1 cellular context compared by ENCODE assay signal in the genomic region with DNA sequence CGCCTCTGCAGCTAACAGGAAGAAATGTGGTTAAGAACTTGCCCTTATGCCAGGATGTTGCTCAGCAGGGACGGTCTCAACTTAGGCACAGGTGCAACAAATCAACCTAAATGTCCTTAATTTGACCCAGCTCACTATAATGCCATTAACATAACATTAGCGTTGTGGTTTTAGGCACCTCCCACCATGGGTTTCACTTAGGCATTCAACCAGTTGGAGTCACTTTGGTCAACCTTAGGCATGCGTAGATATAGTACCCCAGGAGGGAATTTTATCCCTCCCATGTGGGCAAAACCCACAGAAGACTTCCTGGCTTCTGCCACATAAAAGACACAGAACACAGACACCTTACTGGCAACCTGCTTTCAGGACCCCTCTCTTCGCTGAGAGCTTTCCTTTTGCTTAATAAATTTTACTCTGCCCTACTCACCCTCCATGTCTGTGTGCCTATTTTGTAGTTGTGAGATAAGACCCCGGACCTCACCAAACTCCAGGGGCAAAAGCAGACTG.
TF ChIP-seq lines count a peak whose summit lies in the region.

No MANE protein-coding gene starts in this region.

TF ChIP-seq in GM12878, 131 proteins besides CTCF, POLR2A, EP300 and RAD21:
- TF ChIP-seq, protein P1, sequence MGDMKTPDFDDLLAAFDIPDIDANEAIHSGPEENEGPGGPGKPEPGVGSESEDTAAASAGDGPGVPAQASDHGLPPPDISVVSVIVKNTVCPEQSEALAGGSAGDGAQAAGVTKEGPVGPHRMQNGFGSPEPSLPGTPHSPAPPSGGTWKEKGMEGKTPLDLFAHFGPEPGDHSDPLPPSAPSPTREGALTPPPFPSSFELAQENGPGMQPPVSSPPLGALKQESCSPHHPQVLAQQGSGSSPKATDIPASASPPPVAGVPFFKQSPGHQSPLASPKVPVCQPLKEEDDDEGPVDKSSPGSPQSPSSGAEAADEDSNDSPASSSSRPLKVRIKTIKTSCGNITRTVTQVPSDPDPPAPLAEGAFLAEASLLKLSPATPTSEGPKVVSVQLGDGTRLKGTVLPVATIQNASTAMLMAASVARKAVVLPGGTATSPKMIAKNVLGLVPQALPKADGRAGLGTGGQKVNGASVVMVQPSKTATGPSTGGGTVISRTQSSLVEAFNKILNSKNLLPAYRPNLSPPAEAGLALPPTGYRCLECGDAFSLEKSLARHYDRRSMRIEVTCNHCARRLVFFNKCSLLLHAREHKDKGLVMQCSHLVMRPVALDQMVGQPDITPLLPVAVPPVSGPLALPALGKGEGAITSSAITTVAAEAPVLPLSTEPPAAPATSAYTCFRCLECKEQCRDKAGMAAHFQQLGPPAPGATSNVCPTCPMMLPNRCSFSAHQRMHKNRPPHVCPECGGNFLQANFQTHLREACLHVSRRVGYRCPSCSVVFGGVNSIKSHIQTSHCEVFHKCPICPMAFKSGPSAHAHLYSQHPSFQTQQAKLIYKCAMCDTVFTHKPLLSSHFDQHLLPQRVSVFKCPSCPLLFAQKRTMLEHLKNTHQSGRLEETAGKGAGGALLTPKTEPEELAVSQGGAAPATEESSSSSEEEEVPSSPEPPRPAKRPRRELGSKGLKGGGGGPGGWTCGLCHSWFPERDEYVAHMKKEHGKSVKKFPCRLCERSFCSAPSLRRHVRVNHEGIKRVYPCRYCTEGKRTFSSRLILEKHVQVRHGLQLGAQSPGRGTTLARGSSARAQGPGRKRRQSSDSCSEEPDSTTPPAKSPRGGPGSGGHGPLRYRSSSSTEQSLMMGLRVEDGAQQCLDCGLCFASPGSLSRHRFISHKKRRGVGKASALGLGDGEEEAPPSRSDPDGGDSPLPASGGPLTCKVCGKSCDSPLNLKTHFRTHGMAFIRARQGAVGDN (IDR thresholded peaks at IDR 0.05) = 0 out of 2 replicates have a peak, but pooled peaks have one; percentile 25
- TF ChIP-seq, protein P2, sequence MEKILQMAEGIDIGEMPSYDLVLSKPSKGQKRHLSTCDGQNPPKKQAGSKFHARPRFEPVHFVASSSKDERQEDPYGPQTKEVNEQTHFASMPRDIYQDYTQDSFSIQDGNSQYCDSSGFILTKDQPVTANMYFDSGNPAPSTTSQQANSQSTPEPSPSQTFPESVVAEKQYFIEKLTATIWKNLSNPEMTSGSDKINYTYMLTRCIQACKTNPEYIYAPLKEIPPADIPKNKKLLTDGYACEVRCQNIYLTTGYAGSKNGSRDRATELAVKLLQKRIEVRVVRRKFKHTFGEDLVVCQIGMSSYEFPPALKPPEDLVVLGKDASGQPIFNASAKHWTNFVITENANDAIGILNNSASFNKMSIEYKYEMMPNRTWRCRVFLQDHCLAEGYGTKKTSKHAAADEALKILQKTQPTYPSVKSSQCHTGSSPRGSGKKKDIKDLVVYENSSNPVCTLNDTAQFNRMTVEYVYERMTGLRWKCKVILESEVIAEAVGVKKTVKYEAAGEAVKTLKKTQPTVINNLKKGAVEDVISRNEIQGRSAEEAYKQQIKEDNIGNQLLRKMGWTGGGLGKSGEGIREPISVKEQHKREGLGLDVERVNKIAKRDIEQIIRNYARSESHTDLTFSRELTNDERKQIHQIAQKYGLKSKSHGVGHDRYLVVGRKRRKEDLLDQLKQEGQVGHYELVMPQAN (conservative IDR thresholded peaks at IDR 0.05) = 0 out of 2 replicates have a peak, but pooled peaks have one; percentile 11
- no peak for TF ChIP-seq TARDBP (IDR thresholded peaks at IDR 0.05; ENCODE audit: borderline replicate concordance)
- TF ChIP-seq EZH2 (IDR thresholded peaks at IDR 0.05; ENCODE audit: borderline replicate concordance, control insufficient read depth, low read depth, low read length) = 0 out of 2 replicates have a peak, but pooled peaks have one; percentile 52
- TF ChIP-seq DPF2 (IDR thresholded peaks at IDR 0.05) = peak; percentile 33; the same call in 1 of the 2 replicates
- peak; percentile 47; the same call in 1 of the 2 replicates for TF ChIP-seq NFIC (IDR thresholded peaks at IDR 0.05; ENCODE audit: low read depth, low read length)
- TF ChIP-seq, protein P3, sequence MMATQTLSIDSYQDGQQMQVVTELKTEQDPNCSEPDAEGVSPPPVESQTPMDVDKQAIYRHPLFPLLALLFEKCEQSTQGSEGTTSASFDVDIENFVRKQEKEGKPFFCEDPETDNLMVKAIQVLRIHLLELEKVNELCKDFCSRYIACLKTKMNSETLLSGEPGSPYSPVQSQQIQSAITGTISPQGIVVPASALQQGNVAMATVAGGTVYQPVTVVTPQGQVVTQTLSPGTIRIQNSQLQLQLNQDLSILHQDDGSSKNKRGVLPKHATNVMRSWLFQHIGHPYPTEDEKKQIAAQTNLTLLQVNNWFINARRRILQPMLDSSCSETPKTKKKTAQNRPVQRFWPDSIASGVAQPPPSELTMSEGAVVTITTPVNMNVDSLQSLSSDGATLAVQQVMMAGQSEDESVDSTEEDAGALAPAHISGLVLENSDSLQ (IDR thresholded peaks at IDR 0.05) = 0 out of 2 replicates have a peak, but pooled peaks have one; percentile 3
- TF ChIP-seq WRNIP1 (IDR thresholded peaks at IDR 0.05; ENCODE audit: borderline replicate concordance, low read depth, low read length) = no peak
- peak; percentile 70 to 73 for TF ChIP-seq IKZF2 (IDR thresholded peaks at IDR 0.05)
- TF ChIP-seq, protein P4, sequence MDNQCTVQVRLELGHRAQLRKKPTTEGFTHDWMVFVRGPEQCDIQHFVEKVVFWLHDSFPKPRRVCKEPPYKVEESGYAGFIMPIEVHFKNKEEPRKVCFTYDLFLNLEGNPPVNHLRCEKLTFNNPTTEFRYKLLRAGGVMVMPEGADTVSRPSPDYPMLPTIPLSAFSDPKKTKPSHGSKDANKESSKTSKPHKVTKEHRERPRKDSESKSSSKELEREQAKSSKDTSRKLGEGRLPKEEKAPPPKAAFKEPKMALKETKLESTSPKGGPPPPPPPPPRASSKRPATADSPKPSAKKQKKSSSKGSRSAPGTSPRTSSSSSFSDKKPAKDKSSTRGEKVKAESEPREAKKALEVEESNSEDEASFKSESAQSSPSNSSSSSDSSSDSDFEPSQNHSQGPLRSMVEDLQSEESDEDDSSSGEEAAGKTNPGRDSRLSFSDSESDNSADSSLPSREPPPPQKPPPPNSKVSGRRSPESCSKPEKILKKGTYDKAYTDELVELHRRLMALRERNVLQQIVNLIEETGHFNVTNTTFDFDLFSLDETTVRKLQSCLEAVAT (IDR thresholded peaks at IDR 0.05) = peak; percentile 55
- peak; percentile 42; the same call in 1 of the 2 replicates for TF ChIP-seq NR2F1 (conservative IDR thresholded peaks at IDR 0.05)
- TF ChIP-seq, protein P5, sequence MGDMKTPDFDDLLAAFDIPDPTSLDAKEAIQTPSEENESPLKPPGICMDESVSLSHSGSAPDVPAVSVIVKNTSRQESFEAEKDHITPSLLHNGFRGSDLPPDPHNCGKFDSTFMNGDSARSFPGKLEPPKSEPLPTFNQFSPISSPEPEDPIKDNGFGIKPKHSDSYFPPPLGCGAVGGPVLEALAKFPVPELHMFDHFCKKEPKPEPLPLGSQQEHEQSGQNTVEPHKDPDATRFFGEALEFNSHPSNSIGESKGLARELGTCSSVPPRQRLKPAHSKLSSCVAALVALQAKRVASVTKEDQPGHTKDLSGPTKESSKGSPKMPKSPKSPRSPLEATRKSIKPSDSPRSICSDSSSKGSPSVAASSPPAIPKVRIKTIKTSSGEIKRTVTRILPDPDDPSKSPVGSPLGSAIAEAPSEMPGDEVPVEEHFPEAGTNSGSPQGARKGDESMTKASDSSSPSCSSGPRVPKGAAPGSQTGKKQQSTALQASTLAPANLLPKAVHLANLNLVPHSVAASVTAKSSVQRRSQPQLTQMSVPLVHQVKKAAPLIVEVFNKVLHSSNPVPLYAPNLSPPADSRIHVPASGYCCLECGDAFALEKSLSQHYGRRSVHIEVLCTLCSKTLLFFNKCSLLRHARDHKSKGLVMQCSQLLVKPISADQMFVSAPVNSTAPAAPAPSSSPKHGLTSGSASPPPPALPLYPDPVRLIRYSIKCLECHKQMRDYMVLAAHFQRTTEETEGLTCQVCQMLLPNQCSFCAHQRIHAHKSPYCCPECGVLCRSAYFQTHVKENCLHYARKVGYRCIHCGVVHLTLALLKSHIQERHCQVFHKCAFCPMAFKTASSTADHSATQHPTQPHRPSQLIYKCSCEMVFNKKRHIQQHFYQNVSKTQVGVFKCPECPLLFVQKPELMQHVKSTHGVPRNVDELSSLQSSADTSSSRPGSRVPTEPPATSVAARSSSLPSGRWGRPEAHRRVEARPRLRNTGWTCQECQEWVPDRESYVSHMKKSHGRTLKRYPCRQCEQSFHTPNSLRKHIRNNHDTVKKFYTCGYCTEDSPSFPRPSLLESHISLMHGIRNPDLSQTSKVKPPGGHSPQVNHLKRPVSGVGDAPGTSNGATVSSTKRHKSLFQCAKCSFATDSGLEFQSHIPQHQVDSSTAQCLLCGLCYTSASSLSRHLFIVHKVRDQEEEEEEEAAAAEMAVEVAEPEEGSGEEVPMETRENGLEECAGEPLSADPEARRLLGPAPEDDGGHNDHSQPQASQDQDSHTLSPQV (IDR thresholded peaks at IDR 0.05) = 0 out of 2 replicates have a peak, but pooled peaks have one; percentile 43
- TF ChIP-seq, protein P6, sequence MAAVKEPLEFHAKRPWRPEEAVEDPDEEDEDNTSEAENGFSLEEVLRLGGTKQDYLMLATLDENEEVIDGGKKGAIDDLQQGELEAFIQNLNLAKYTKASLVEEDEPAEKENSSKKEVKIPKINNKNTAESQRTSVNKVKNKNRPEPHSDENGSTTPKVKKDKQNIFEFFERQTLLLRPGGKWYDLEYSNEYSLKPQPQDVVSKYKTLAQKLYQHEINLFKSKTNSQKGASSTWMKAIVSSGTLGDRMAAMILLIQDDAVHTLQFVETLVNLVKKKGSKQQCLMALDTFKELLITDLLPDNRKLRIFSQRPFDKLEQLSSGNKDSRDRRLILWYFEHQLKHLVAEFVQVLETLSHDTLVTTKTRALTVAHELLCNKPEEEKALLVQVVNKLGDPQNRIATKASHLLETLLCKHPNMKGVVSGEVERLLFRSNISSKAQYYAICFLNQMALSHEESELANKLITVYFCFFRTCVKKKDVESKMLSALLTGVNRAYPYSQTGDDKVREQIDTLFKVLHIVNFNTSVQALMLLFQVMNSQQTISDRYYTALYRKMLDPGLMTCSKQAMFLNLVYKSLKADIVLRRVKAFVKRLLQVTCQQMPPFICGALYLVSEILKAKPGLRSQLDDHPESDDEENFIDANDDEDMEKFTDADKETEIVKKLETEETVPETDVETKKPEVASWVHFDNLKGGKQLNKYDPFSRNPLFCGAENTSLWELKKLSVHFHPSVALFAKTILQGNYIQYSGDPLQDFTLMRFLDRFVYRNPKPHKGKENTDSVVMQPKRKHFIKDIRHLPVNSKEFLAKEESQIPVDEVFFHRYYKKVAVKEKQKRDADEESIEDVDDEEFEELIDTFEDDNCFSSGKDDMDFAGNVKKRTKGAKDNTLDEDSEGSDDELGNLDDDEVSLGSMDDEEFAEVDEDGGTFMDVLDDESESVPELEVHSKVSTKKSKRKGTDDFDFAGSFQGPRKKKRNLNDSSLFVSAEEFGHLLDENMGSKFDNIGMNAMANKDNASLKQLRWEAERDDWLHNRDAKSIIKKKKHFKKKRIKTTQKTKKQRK (IDR thresholded peaks at IDR 0.05; ENCODE audit: low read depth, low read length) = no peak
- no peak for TF ChIP-seq YY1 (IDR thresholded peaks at IDR 0.05; ENCODE audit: low read depth, low read length)
- peak; percentile 39 for TF ChIP-seq MTA2 (IDR thresholded peaks at IDR 0.05; ENCODE audit: low read depth)
- TF ChIP-seq, protein P7, sequence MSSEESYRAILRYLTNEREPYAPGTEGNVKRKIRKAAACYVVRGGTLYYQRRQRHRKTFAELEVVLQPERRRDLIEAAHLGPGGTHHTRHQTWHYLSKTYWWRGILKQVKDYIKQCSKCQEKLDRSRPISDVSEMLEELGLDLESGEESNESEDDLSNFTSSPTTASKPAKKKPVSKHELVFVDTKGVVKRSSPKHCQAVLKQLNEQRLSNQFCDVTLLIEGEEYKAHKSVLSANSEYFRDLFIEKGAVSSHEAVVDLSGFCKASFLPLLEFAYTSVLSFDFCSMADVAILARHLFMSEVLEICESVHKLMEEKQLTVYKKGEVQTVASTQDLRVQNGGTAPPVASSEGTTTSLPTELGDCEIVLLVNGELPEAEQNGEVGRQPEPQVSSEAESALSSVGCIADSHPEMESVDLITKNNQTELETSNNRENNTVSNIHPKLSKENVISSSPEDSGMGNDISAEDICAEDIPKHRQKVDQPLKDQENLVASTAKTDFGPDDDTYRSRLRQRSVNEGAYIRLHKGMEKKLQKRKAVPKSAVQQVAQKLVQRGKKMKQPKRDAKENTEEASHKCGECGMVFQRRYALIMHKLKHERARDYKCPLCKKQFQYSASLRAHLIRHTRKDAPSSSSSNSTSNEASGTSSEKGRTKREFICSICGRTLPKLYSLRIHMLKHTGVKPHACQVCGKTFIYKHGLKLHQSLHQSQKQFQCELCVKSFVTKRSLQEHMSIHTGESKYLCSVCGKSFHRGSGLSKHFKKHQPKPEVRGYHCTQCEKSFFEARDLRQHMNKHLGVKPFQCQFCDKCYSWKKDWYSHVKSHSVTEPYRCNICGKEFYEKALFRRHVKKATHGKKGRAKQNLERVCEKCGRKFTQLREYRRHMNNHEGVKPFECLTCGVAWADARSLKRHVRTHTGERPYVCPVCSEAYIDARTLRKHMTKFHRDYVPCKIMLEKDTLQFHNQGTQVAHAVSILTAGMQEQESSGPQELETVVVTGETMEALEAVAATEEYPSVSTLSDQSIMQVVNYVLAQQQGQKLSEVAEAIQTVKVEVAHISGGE (CRISPR knock-in tag; IDR thresholded peaks at IDR 0.05) = no peak
- TF ChIP-seq RUNX3 (IDR thresholded peaks at IDR 0.05; ENCODE audit: low read length) = peak; percentile 84
- peak; percentile 78 for TF ChIP-seq IKZF1 (conservative IDR thresholded peaks at IDR 0.05)
- TF ChIP-seq TCF12 (IDR thresholded peaks at IDR 0.05; ENCODE audit: low read depth, low read length) = 0 out of 2 replicates have a peak, but pooled peaks have one; percentile 13
- TF ChIP-seq BCL11A (IDR thresholded peaks at IDR 0.05; ENCODE audit: low read depth, low read length) = peak; percentile 18; the same call in 1 of the 2 replicates
- TF ChIP-seq BRCA1 (IDR thresholded peaks at IDR 0.05; ENCODE audit: low read depth, low read length) = no peak
- peak; percentile 24 for TF ChIP-seq MEF2B (IDR thresholded peaks at IDR 0.05; ENCODE audit: partially characterized antibody, poor library complexity, severe bottlenecking)
- TF ChIP-seq, protein P8, sequence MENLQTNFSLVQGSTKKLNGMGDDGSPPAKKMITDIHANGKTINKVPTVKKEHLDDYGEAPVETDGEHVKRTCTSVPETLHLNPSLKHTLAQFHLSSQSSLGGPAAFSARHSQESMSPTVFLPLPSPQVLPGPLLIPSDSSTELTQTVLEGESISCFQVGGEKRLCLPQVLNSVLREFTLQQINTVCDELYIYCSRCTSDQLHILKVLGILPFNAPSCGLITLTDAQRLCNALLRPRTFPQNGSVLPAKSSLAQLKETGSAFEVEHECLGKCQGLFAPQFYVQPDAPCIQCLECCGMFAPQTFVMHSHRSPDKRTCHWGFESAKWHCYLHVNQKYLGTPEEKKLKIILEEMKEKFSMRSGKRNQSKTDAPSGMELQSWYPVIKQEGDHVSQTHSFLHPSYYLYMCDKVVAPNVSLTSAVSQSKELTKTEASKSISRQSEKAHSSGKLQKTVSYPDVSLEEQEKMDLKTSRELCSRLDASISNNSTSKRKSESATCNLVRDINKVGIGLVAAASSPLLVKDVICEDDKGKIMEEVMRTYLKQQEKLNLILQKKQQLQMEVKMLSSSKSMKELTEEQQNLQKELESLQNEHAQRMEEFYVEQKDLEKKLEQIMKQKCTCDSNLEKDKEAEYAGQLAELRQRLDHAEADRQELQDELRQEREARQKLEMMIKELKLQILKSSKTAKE (IDR thresholded peaks at IDR 0.05; ENCODE audit: low read depth, poor library complexity, severe bottlenecking) = peak; percentile 35
- peak; percentile 23; the same call in 1 of the 2 replicates for TF ChIP-seq POLR2AphosphoS5 (IDR thresholded peaks at IDR 0.05; ENCODE audit: low read length)
- peak; percentile 44; the same call in 1 of the 2 replicates for TF ChIP-seq GATAD2B (conservative IDR thresholded peaks at IDR 0.05; ENCODE audit: low read depth)
